ENCODE assay signal across 4 cellular contexts in the genomic region with DNA sequence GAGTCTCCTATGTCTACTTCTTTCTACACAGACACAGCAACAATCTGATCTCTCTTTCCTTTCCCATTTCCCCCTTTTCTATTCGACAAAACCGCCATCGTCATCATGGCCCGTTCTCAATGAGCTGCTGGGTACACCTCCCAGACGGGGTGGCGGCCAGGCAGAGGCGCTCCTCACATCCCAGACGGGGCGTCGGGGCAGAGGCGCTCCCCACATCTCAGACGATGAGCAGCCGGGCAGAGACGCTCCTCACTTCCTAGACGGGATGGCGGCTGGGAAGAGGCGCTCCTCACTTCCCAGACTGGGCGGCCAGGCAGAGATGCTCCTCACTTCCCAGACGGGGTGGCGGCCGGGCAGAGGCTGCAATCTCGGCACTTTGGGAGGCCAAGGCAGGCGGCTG. TPM values are rescaled to one million over a fixed set of nuclear protein-coding genes. Genes with fewer than 3 reads are reported as not detected.
"Had no signal": no experiment of that assay in that cellular context is flagged by ENCODE, and none has a peak within 500 bp of the region (broad histone marks: within the 10 kb centered on the region; RNA-seq: fewer than 3 reads in every experiment).

No MANE protein-coding gene starts in this region.

RNA-seq across cellular contexts. Expression of gene NAPSA, which starts 25.5 kb away (rescaled TPM):
- total RNA-seq: HepG2, HT1080, IMR-90 had no signal
- polyA plus RNA-seq: HepG2 had no signal

RNA-seq across cellular contexts. Expression of gene SPIB, which starts 27.8 kb away (rescaled TPM):
- total RNA-seq: HT-29, IMR-90 had no signal
- polyA plus RNA-seq: HepG2, IMR-90 had no signal

RNA-seq across cellular contexts. Expression of gene MYBPC2, which starts 41.7 kb away (rescaled TPM):
- total RNA-seq: HepG2, HT-29, HT1080, IMR-90 had no signal
- polyA plus RNA-seq: HepG2, IMR-90 had no signal
